7 cellular contexts compared by ENCODE assay signal in the genomic region with DNA sequence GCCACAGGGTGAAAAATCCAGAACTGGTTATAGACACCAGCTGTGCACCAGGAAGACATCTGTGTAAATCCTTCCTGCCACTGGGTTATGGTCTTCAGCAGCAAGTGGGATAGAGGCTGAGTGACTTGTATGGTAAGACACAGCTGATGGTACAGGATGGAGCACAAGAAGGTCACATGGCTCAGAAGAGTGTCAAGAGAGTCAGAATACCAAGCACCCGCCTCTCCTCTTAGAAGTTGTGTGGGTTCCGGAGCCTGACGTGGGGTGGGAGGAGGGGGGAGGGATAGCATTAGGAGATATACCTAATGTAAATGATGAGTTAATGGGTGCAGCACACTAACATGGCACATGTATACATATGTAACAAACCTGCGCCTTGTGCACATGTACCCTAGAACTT.
A peak's percentile ranks its signal among the peaks of the same experiment; 100 is the strongest.
DNase-seq lines count a peak whose midpoint lies in the region; ATAC-seq and TF ChIP-seq lines count a peak whose summit lies in the region.
"Not testable (repeated sequence)": the region's sequence is repeated elsewhere in the genome, so short reads cannot be mapped to it uniquely, and the experiment has no call there.

No MANE protein-coding gene starts in this region.

- H3K27me3 ChIP-seq in DND-41 (ENCODE audit: insufficient read depth, low read length, poor library complexity): not testable (repeated sequence)

- H2AFZ ChIP-seq in DND-41 (ENCODE audit: low read depth, low read length): not testable (repeated sequence)

- H3K9me3 ChIP-seq in DND-41 (ENCODE audit: insufficient read depth, low read length, severe bottlenecking): not testable (repeated sequence)

- not testable (repeated sequence) for H3K36me3 ChIP-seq in DND-41 (ENCODE audit: insufficient read depth, low read length)

- H3K4me3 Mint-ChIP-seq in activated naive CD8-positive, alpha-beta T cell treated with anti-CD3 and anti-CD28 coated beads, Interleukin-2, amount 10 ng/mL, durations not matched to agents 7 days and 5 days; activated naive CD8-positive, alpha-beta T cell treated with anti-CD3 and anti-CD28 coated beads, Interleukin-2, amount 50 U/mL, for 24 hours: not testable (repeated sequence)

- not testable (repeated sequence) for H4K20me1 ChIP-seq in DND-41 (ENCODE audit: insufficient read depth, low read length)

- not testable (repeated sequence) for DNase-seq in DND-41; activated naive CD8-positive, alpha-beta T cell treated with anti-CD3 and anti-CD28 coated beads, Interleukin-2, amount 10 ng/mL, durations not matched to agents 7 days and 5 days; activated naive CD8-positive, alpha-beta T cell treated with anti-CD3 and anti-CD28 coated beads, Interleukin-2, amount 50 U/mL, for 24 hours
- peak; percentile 20 for DNase-seq in Jurkat, Clone E6-1 (ENCODE audit: low read depth, low spot score)
- peak; percentile 34 for DNase-seq in NCI-H69 (lab: John Stamatoyannopoulos, UW)
- peak; percentile 20 for DNase-seq in putamen (ENCODE audit: low spot score)

- not testable (repeated sequence) for H3K4me1 ChIP-seq in DND-41 (ENCODE audit: insufficient read depth, low read length)

- H3K4me3 ChIP-seq in DND-41 (ENCODE audit: low read depth in 1 of 2, low read length in 2 of 2); Jurkat, Clone E6-1 (ENCODE audit: low read length): not testable (repeated sequence)

- H3K9ac ChIP-seq in DND-41 (ENCODE audit: low read depth, low read length): not testable (repeated sequence)

- H3K4me2 ChIP-seq in DND-41 (ENCODE audit: insufficient read depth, low read length): not testable (repeated sequence)

- H3K9me3 Mint-ChIP-seq in activated naive CD8-positive, alpha-beta T cell treated with anti-CD3 and anti-CD28 coated beads, Interleukin-2, amount 10 ng/mL, durations not matched to agents 7 days and 5 days; activated naive CD8-positive, alpha-beta T cell treated with anti-CD3 and anti-CD28 coated beads, Interleukin-2, amount 50 U/mL, for 24 hours: not testable (repeated sequence)

- not testable (repeated sequence) for H3K27ac Mint-ChIP-seq in activated naive CD8-positive, alpha-beta T cell treated with anti-CD3 and anti-CD28 coated beads, Interleukin-2, amount 10 ng/mL, durations not matched to agents 7 days and 5 days; activated naive CD8-positive, alpha-beta T cell treated with anti-CD3 and anti-CD28 coated beads, Interleukin-2, amount 50 U/mL, for 24 hours

- ATAC-seq in DND-41 (ENCODE audit: insufficient read depth, low read depth): peak; percentile 50; the same call in 1 of the 3 replicates
- ATAC-seq in activated naive CD8-positive, alpha-beta T cell treated with anti-CD3 and anti-CD28 coated beads, Interleukin-2, amount 10 ng/mL, durations not matched to agents 7 days and 5 days (ENCODE audit: low read depth): peak; percentile 54
- ATAC-seq in activated naive CD8-positive, alpha-beta T cell treated with anti-CD3 and anti-CD28 coated beads, Interleukin-2, amount 50 U/mL, for 24 hours: peak; percentile 37

- not testable (repeated sequence) for H3K79me2 ChIP-seq in DND-41 (ENCODE audit: insufficient read depth, low read length)

- POLR2A ChIA-PET in activated naive CD8-positive, alpha-beta T cell treated with anti-CD3 and anti-CD28 coated beads, Interleukin-2, amount 10 ng/mL, durations not matched to agents 7 days and 5 days (lab: Charles Lee): not testable (repeated sequence)

- H3K4me1 Mint-ChIP-seq in activated naive CD8-positive, alpha-beta T cell treated with anti-CD3 and anti-CD28 coated beads, Interleukin-2, amount 10 ng/mL, durations not matched to agents 7 days and 5 days; activated naive CD8-positive, alpha-beta T cell treated with anti-CD3 and anti-CD28 coated beads, Interleukin-2, amount 50 U/mL, for 24 hours: not testable (repeated sequence)

- not testable (repeated sequence) for H3K36me3 Mint-ChIP-seq in activated naive CD8-positive, alpha-beta T cell treated with anti-CD3 and anti-CD28 coated beads, Interleukin-2, amount 10 ng/mL, durations not matched to agents 7 days and 5 days; activated naive CD8-positive, alpha-beta T cell treated with anti-CD3 and anti-CD28 coated beads, Interleukin-2, amount 50 U/mL, for 24 hours (ENCODE audit: low read depth)

- H3K27ac ChIP-seq in DND-41 (ENCODE audit: low read length): not testable (repeated sequence)
- H3K27ac ChIP-seq in VCaP: peak overlapping the region; percentile 61

- peaks cover 23% of the 10 kb centered on the region for H3K27me3 Mint-ChIP-seq in activated naive CD8-positive, alpha-beta T cell treated with anti-CD3 and anti-CD28 coated beads, Interleukin-2, amount 10 ng/mL, durations not matched to agents 7 days and 5 days
- H3K27me3 Mint-ChIP-seq in activated naive CD8-positive, alpha-beta T cell treated with anti-CD3 and anti-CD28 coated beads, Interleukin-2, amount 50 U/mL, for 24 hours: peaks cover 14% of the 10 kb centered on the region

- TF ChIP-seq CTCF in DND-41 (IDR thresholded peaks at IDR 0.05; ENCODE audit: borderline replicate concordance, extremely low read depth, low read length, poor library complexity, severe bottlenecking); VCaP (conservative IDR thresholded peaks at IDR 0.05): not testable (repeated sequence)
